Comparison of ENCODE assay signal across 26 cellular contexts in genomic region chr9:75591972-75592371, GRCh38.
DNase-seq lines count a peak whose midpoint lies in the region; ATAC-seq and TF ChIP-seq lines count a peak whose summit lies in the region.
"Had no signal": no experiment of that assay in that cellular context is flagged by ENCODE, and none has a peak within 500 bp of the region (broad histone marks: within the 10 kb centered on the region; RNA-seq: fewer than 3 reads in every experiment).

No MANE protein-coding gene starts in this region.

- DNase-seq in left ventricle myocardium superior = no peak
- DNase-seq in right atrium auricular region (ENCODE audit: low spot score) = no peak
- peak; percentile 91 for DNase-seq in esophagus muscularis mucosa (ENCODE audit: extremely low spot score)
- no peak for DNase-seq in aorta
- no peak for DNase-seq in NCI-H526 treated with DMSO at 0.1 percent for 48 hours (lab: John Stamatoyannopoulos, UW)
- DNase-seq in osteoblast (ENCODE audit: insufficient read length, low spot score, missing footprints) = no peak
- no peak for DNase-seq in GDM1 (lab: John Stamatoyannopoulos, UW)
- DNase-seq: AML-193; CD4-positive, alpha-beta T cell; COR-L47; DMS53; NCI-H1048; NCI-H1436; NCI-H187; NCI-H2081 treated with DMSO at 0.1 percent for 48 hours; NCI-H2171; NCI-H226; NCI-H510A; PC-3 had no signal

- H3K36me3 ChIP-seq in right atrium auricular region (no peaks in the 10 kb centered on the region), esophagus muscularis mucosa (no peaks in the 10 kb centered on the region), neuron (ENCODE audit: insufficient read depth, low read length) (no peaks in the 10 kb centered on the region), aorta (ENCODE audit: control insufficient read depth in 1 of 2, insufficient read depth in 2 of 2, low read length in 1 of 2) (no peaks in the 10 kb centered on the region), osteoblast (ENCODE audit: insufficient read depth, low read length) (no peaks in the 10 kb centered on the region)
- H3K36me3 ChIP-seq: BLaER1 treated with 17β-estradiol and CSF1 and Interleukin-3, amounts not matched to agents 10 nM and 100 nM; SJSA1 had no signal

- TF ChIP-seq CTCF in right atrium auricular region (IDR thresholded peaks at IDR 0.05) (no peak), esophagus muscularis mucosa (IDR thresholded peaks at IDR 0.05) (no peak), osteoblast (IDR thresholded peaks at IDR 0.05; ENCODE audit: extremely low read depth, low read depth, low read length) (no peak)

- no peaks in the 10 kb centered on the region for H3K79me2 ChIP-seq in osteoblast (ENCODE audit: insufficient read depth, low read length)

- peak overlapping the region; percentile 14 for H2AFZ ChIP-seq in neuron (ENCODE audit: low read depth, low read length)
- no peak overlapping the region for H2AFZ ChIP-seq in osteoblast (ENCODE audit: low read length)

- H3K27me3 ChIP-seq in right atrium auricular region = no peaks in the 10 kb centered on the region
- H3K27me3 ChIP-seq in esophagus muscularis mucosa = no peaks in the 10 kb centered on the region
- H3K27me3 ChIP-seq in neuron (ENCODE audit: insufficient read depth, low read length) = no peaks in the 10 kb centered on the region
- H3K27me3 ChIP-seq in aorta (ENCODE audit: control insufficient read depth in 1 of 2, insufficient read depth in 2 of 2, low read length in 1 of 2) = no peaks in the 10 kb centered on the region
- no peaks in the 10 kb centered on the region for H3K27me3 ChIP-seq in osteoblast (ENCODE audit: insufficient read depth, low read length)
- H3K27me3 ChIP-seq: BLaER1 treated with 17β-estradiol and CSF1 and Interleukin-3, amounts not matched to agents 10 nM and 100 nM; SJSA1 had no signal

- intact Hi-C loops in left ventricle myocardium superior (cut with micrococcal nuclease) = no loop called here
- intact Hi-C loops in esophagus muscularis mucosa (cut with DNase I) = no loop called here
- intact Hi-C loops in aorta (cut with DNase I) = no loop called here

- TF ChIP-seq EP300 in esophagus muscularis mucosa (IDR thresholded peaks at IDR 0.05) = no peak

- WGBS in esophagus muscularis mucosa = 49% methylated on average over 3 of the region's 3 CpGs
- WGBS in aorta, 2 donors = 42 to 43% methylated on average over 3 of the region's 3 CpGs

- H3K4me1 ChIP-seq in right atrium auricular region (no peaks in the 10 kb centered on the region), esophagus muscularis mucosa (no peaks in the 10 kb centered on the region), neuron (ENCODE audit: insufficient read depth, low read length) (no peaks in the 10 kb centered on the region), aorta (ENCODE audit: control insufficient read depth in 1 of 2, insufficient read depth in 2 of 2, low read length in 2 of 2) (no peaks in the 10 kb centered on the region), osteoblast (ENCODE audit: insufficient read depth, low read length) (no peaks in the 10 kb centered on the region)
- H3K4me1 ChIP-seq: A549; BLaER1 treated with 17β-estradiol and CSF1 and Interleukin-3, amounts not matched to agents 10 nM and 100 nM; SJSA1 had no signal

- no peak overlapping the region for H3K27ac ChIP-seq in right atrium auricular region
- no peak overlapping the region for H3K27ac ChIP-seq in esophagus muscularis mucosa (replicated peaks in 1 of 4)
- no peak overlapping the region for H3K27ac ChIP-seq in aorta (ENCODE audit: low read depth in 1 of 2, low read length in 2 of 2)
- no peak overlapping the region for H3K27ac ChIP-seq in osteoblast (ENCODE audit: low read depth, low read length)
- H3K27ac ChIP-seq: A549; BLaER1 treated with 17β-estradiol and CSF1 and Interleukin-3, amounts not matched to agents 10 nM and 100 nM; HL-60; KMS-11; SJSA1 had no signal

- H3K4me3 ChIP-seq in right atrium auricular region (no peak overlapping the region), esophagus muscularis mucosa (no peak overlapping the region), neuron (ENCODE audit: low read length) (no peak overlapping the region), aorta (ENCODE audit: low read length in 2 of 2) (no peak overlapping the region), osteoblast (ENCODE audit: insufficient read depth, low read length) (no peak overlapping the region)
- H3K4me3 ChIP-seq: A549; BLaER1 treated with 17β-estradiol and CSF1 and Interleukin-3, amounts not matched to agents 10 nM and 100 nM; GM12878; SJSA1 had no signal

- H3K9me3 ChIP-seq in right atrium auricular region = no peaks in the 10 kb centered on the region
- no peaks in the 10 kb centered on the region for H3K9me3 ChIP-seq in esophagus muscularis mucosa
- no peaks in the 10 kb centered on the region for H3K9me3 ChIP-seq in neuron (ENCODE audit: low read length)
- no peaks in the 10 kb centered on the region for H3K9me3 ChIP-seq in aorta (ENCODE audit: control insufficient read depth, low read length)
- H3K9me3 ChIP-seq in osteoblast (ENCODE audit: low read depth, low read length) = no peaks in the 10 kb centered on the region
- H3K9me3 ChIP-seq: A549; BLaER1 treated with 17β-estradiol and CSF1 and Interleukin-3, amounts not matched to agents 10 nM and 100 nM; SJSA1 had no signal

- no peak overlapping the region for H3K4me2 ChIP-seq in osteoblast (ENCODE audit: insufficient read depth, low read length)
- H3K4me2 ChIP-seq: A549; BLaER1 treated with 17β-estradiol and CSF1 and Interleukin-3, amounts not matched to agents 10 nM and 100 nM; KMS-11 had no signal

- TF ChIP-seq POLR2A in esophagus muscularis mucosa (IDR thresholded peaks at IDR 0.05; ENCODE audit: low read depth) = no peak

- ATAC-seq in left ventricle myocardium superior (peak; percentile 85), aorta (ENCODE audit: low FRiP score) (peak; percentile 62)
- ATAC-seq: A549, GM12878, PC-3 had no signal

- H4K20me1 ChIP-seq in osteoblast (ENCODE audit: insufficient read depth, low read length) = no peaks in the 10 kb centered on the region
- H4K20me1 ChIP-seq: BLaER1 treated with 17β-estradiol and CSF1 and Interleukin-3, amounts not matched to agents 10 nM and 100 nM had no signal
